Comparison of ENCODE assay signal across 17 cellular contexts in the genomic region with DNA sequence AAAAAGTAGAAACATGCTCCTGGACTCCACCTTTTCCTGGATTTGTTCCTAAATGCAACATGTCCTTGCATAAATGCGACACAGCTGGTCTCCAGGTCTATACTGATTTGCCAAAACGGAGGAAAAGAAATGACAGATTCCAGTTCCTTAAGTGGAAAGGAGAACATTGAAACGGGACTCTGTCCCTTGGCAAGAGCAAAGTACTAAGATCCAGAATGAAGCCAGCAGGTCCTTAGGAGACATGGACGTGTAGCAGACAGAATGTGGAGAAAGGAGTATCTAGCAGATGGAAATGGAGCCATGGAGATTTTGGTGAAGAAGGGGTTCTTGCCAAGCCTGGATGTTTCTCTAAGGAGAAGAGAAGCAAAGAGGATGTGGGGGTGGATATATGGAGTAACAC. TPM values are rescaled to one million over a fixed set of nuclear protein-coding genes. Genes with fewer than 3 reads are reported as not detected.
DNase-seq lines count a peak whose midpoint lies in the region; ATAC-seq and TF ChIP-seq lines count a peak whose summit lies in the region.
"Had no signal": no experiment of that assay in that cellular context is flagged by ENCODE, and none has a peak within 500 bp of the region (broad histone marks: within the 10 kb centered on the region; RNA-seq: fewer than 3 reads in every experiment).

No MANE protein-coding gene starts in this region.

- no peaks in the 10 kb centered on the region for H3K27me3 ChIP-seq in osteoblast (ENCODE audit: insufficient read depth, low read length)
- H3K27me3 ChIP-seq: BE2C, BLaER1 had no signal

- no peak for TF ChIP-seq CTCF in osteoblast (IDR thresholded peaks at IDR 0.05; ENCODE audit: extremely low read depth, low read depth, low read length)

- DNase-seq in Right ventricle myocardium superior (no peak), left cardiac atrium (no peak), left ventricle myocardium superior (no peak), osteoblast (ENCODE audit: insufficient read length, low spot score, missing footprints) (peak; percentile 5), anterior cingulate cortex (lab: John Stamatoyannopoulos, UW) (no peak)
- DNase-seq: 8988T; ACHN; BE2C; C1 segment of cervical spinal cord; CD4-positive, alpha-beta memory T cell; CD4-positive, CD25-positive, alpha-beta regulatory T cell; CD8-positive, alpha-beta memory T cell; COR-L47; DMS79 treated with DMSO at 0.1 percent for 48 hours; GF-D8 had no signal

- intact Hi-C loops in Right ventricle myocardium superior (cut with DNase I): no loop called here
- intact Hi-C loops in left cardiac atrium (cut with DNase I): no loop called here
- intact Hi-C loops in left ventricle myocardium superior (cut with micrococcal nuclease): no loop called here

- H4K20me1 ChIP-seq in osteoblast (ENCODE audit: insufficient read depth, low read length): no peaks in the 10 kb centered on the region
- H4K20me1 ChIP-seq: BLaER1 had no signal

- no peak overlapping the region for H3K4me2 ChIP-seq in osteoblast (ENCODE audit: insufficient read depth, low read length)
- H3K4me2 ChIP-seq: BLaER1 had no signal

- H3K4me3 ChIP-seq in osteoblast (ENCODE audit: insufficient read depth, low read length): no peak overlapping the region
- H3K4me3 ChIP-seq: BLaER1 had no signal

- H3K36me3 ChIP-seq in osteoblast (ENCODE audit: insufficient read depth, low read length): no peaks in the 10 kb centered on the region
- H3K36me3 ChIP-seq: BE2C, BLaER1 had no signal

- H3K9me3 ChIP-seq in osteoblast (ENCODE audit: low read depth, low read length): no peaks in the 10 kb centered on the region
- H3K9me3 ChIP-seq: BE2C, BLaER1 had no signal

- ATAC-seq in Right ventricle myocardium superior (ENCODE audit: poor library complexity) (peak; percentile 77), left cardiac atrium (no peak), left ventricle myocardium superior (peak; percentile 75)

- H3K4me1 ChIP-seq in osteoblast (ENCODE audit: insufficient read depth, low read length): no peaks in the 10 kb centered on the region
- H3K4me1 ChIP-seq: BE2C, BLaER1 had no signal

- H2AFZ ChIP-seq in osteoblast (ENCODE audit: low read length): no peak overlapping the region

- H3K27ac ChIP-seq in osteoblast (ENCODE audit: low read depth, low read length): no peak overlapping the region
- H3K27ac ChIP-seq: BLaER1 had no signal

- no peaks in the 10 kb centered on the region for H3K79me2 ChIP-seq in osteoblast (ENCODE audit: insufficient read depth, low read length)

RNA-seq across cellular contexts. Expression of a gene that starts 16.2 kb away (rescaled TPM):
- total RNA-seq in Right ventricle myocardium superior: not detected
- not detected for total RNA-seq in left cardiac atrium
- total RNA-seq in left ventricle myocardium superior: not detected
- total RNA-seq in osteoblast: not detected in 2 replicates
- total RNA-seq: A673; CD4-positive, alpha-beta memory T cell; CD4-positive, CD25-positive, alpha-beta regulatory T cell; CD8-positive, alpha-beta memory T cell had no signal

RNA-seq across cellular contexts. Expression of a gene that starts 35.2 kb away (rescaled TPM):
- not detected for total RNA-seq in Right ventricle myocardium superior
- total RNA-seq in left cardiac atrium: not detected
- total RNA-seq in left ventricle myocardium superior: not detected
- total RNA-seq in osteoblast: not detected in 2 replicates
- total RNA-seq: A673; CD4-positive, alpha-beta memory T cell; CD4-positive, CD25-positive, alpha-beta regulatory T cell; CD8-positive, alpha-beta memory T cell had no signal

Comparison
In these comparisons a context has a peak if more than half of its experiments do, and no peak if none do; other contexts are left out.
1. ATAC-seq: peak in Right ventricle myocardium superior (single experiment) and left ventricle myocardium superior (single experiment); none in left cardiac atrium (0 of 2).